Comparison of ENCODE assay signal across 8 cellular contexts in the genomic region with DNA sequence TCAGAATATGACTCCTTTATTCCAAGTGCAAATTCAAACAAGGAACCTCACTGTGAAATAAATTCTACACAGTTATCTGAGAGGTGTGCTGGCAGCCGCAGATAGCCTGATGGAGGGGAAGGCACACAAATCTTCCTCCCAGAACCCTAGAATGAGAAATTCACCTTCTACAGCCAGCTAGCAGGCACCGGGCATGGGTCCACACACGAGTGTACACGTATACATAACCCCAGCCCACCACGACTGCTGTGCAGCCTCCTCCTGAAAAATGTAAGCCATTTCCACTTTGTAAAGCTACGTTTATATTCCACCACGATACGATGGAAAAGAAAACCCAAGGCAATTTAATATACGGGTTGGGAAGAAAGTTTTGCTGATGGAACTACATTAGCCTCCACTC. TPM values are rescaled to one million over a fixed set of nuclear protein-coding genes. Genes with fewer than 3 reads are reported as not detected.
DNase-seq lines count a peak whose midpoint lies in the region; ATAC-seq and TF ChIP-seq lines count a peak whose summit lies in the region.

No MANE protein-coding gene starts in this region.

- TF ChIP-seq POLR2A in GM18505 (IDR thresholded peaks at IDR 0.05; ENCODE audit: borderline replicate concordance, extremely low read depth, insufficient read depth, insufficient read length): no peak

- H3K9me3 Mint-ChIP-seq in effector memory CD8-positive, alpha-beta T cell: no peaks in the 10 kb centered on the region
- no peaks in the 10 kb centered on the region for H3K9me3 Mint-ChIP-seq in nephron

- no peaks in the 10 kb centered on the region for H3K27me3 Mint-ChIP-seq in effector memory CD8-positive, alpha-beta T cell
- peaks cover 4% of the 10 kb centered on the region for H3K27me3 Mint-ChIP-seq in nephron (ENCODE audit: low read depth)

- H3K4me3 Mint-ChIP-seq in effector memory CD8-positive, alpha-beta T cell: peak overlapping the region; percentile 91 to 93
- H3K4me3 Mint-ChIP-seq in nephron: peak overlapping the region; percentile 88 to 98 (median 95)

- DNase-seq in ELR (ENCODE audit: low read depth) (peak; percentile 24), RKO (ENCODE audit: low spot score) (peak; percentile 17), omental fat pad (ENCODE audit: low spot score) (no peak), NCI-H1436 (lab: John Stamatoyannopoulos, UW) (no peak)
- no peak for DNase-seq in effector memory CD8-positive, alpha-beta T cell

- TF ChIP-seq CTCF in nephron (IDR thresholded peaks at IDR 0.05; ENCODE audit: unreplicated experiment in 3 of 3) (no peak), omental fat pad (IDR thresholded peaks at IDR 0.05) (no peak)

- H3K27ac Mint-ChIP-seq in effector memory CD8-positive, alpha-beta T cell: peak overlapping the region; percentile 97 to 99
- H3K27ac Mint-ChIP-seq in nephron: peak overlapping the region; percentile 90 to 98 (median 94)

- H3K36me3 Mint-ChIP-seq in effector memory CD8-positive, alpha-beta T cell (ENCODE audit: insufficient read depth): peaks cover 32% of the 10 kb centered on the region
- peaks cover 20% of the 10 kb centered on the region for H3K36me3 Mint-ChIP-seq in nephron (ENCODE audit: low read depth)

- H3K4me1 Mint-ChIP-seq in effector memory CD8-positive, alpha-beta T cell (ENCODE audit: low read depth in 2 of 2): peaks cover 19 to 23% of the 10 kb centered on the region in 2 donors
- H3K4me1 Mint-ChIP-seq in nephron: peaks cover 26% of the 10 kb centered on the region

- ATAC-seq in effector memory CD8-positive, alpha-beta T cell (replicated peaks): no peak
- no peak for ATAC-seq in omental fat pad (ENCODE audit: low FRiP score)
- ATAC-seq in GM18505 (IDR thresholded peaks at IDR 0.05; ENCODE audit: unreplicated experiment): no peak
- no peak for ATAC-seq in GM21447 (IDR thresholded peaks at IDR 0.05; ENCODE audit: unreplicated experiment)

RNA-seq across cellular contexts. Expression of a gene that starts 1.8 kb away (rescaled TPM):
- total RNA-seq in omental fat pad: 10 to 100 TPM; 39.4 to 60.9 (median 43.6) TPM

Comparison
In these comparisons a context has a peak if more than half of its experiments do, and no peak if none do; other contexts are left out.
1. DNase-seq: peak in ELR (single experiment) and RKO (single experiment); none in effector memory CD8-positive, alpha-beta T cell (0 of 3), omental fat pad (single experiment) and NCI-H1436 (single experiment).